Comparison of ENCODE assay signal across 15 cellular contexts in genomic region chr1:194466706-194467105, GRCh38.
DNase-seq lines count a peak whose midpoint lies in the region; ATAC-seq, FAIRE-seq and TF ChIP-seq lines count a peak whose summit lies in the region.
"Had no signal": no experiment of that assay in that cellular context is flagged by ENCODE, and none has a peak within 500 bp of the region (broad histone marks: within the 10 kb centered on the region; RNA-seq: fewer than 3 reads in every experiment).

No MANE protein-coding gene starts in this region.

- no peaks in the 10 kb centered on the region for H3K9me2 ChIP-seq in GM23338 (ENCODE audit: insufficient read depth)
- no peaks in the 10 kb centered on the region for H3K9me2 ChIP-seq in SK-N-SH

- H3K4me2 ChIP-seq in A549 (no peak overlapping the region), GM23338 (no peak overlapping the region), SK-N-SH (no peak overlapping the region)

- H3K4me3 ChIP-seq in A549 (no peak overlapping the region), GM23338 (no peak overlapping the region), SK-N-SH (ENCODE audit: low read depth in 2 of 2, low read length in 1 of 2) (no peak overlapping the region), heart right ventricle (no peak overlapping the region), psoas muscle (no peak overlapping the region)
- H3K4me3 ChIP-seq in effector memory CD4-positive, alpha-beta T cell (ENCODE audit: insufficient read depth, low read depth, low read length, poor library complexity, severe bottlenecking) = no peak overlapping the region
- H3K4me3 ChIP-seq: K562, SK-N-MC had no signal

- H3K36me3 ChIP-seq in GM23338 (ENCODE audit: insufficient read depth) (no peaks in the 10 kb centered on the region), SK-N-SH (replicated peaks in 1 of 2; ENCODE audit: control insufficient read depth in 1 of 2, insufficient read depth in 2 of 2, low read length in 1 of 2) (no peaks in the 10 kb centered on the region), heart right ventricle (no peaks in the 10 kb centered on the region), psoas muscle (ENCODE audit: insufficient read depth in 1 of 2, low read depth in 1 of 2) (no peaks in the 10 kb centered on the region)
- no peaks in the 10 kb centered on the region for H3K36me3 ChIP-seq in effector memory CD4-positive, alpha-beta T cell (ENCODE audit: control insufficient read depth, insufficient read depth, low read length)

- no peaks in the 10 kb centered on the region for H3F3A ChIP-seq in GM23338 (replicated peaks; ENCODE audit: low read depth)
- no peaks in the 10 kb centered on the region for H3F3A ChIP-seq in SK-N-SH (replicated peaks; ENCODE audit: insufficient read depth)

- CTCF ChIA-PET in A549 (lab: Yijun Ruan, JAX) = no interaction called here
- CTCF ChIA-PET in SK-N-SH (lab: Yijun Ruan, JAX) = no interaction called here

- WGBS in A549 (ENCODE audit: missing lambda C conversion rate) = 32% methylated on average over 4 of the region's 4 CpGs
- WGBS in SK-N-SH (ENCODE audit: low lambda C conversion rate) = 8% methylated on average over 4 of the region's 4 CpGs
- WGBS in heart right ventricle, 2 donors = 19 to 27% methylated on average over 4 of the region's 4 CpGs
- WGBS in psoas muscle, 3 donors = 42 to 51% (median 45%) methylated on average over 4 of the region's 4 CpGs

- no peak overlapping the region for H3K9ac ChIP-seq in SK-N-SH

- no peaks in the 10 kb centered on the region for H3K4me1 Mint-ChIP-seq in GM23338
- H3K4me1 Mint-ChIP-seq: CD4-positive, CD25-positive, alpha-beta regulatory T cell had no signal

- H3K9me3 Mint-ChIP-seq in GM23338 = no peaks in the 10 kb centered on the region
- H3K9me3 Mint-ChIP-seq: CD4-positive, CD25-positive, alpha-beta regulatory T cell; mesothelial cell of epicardium had no signal

- H3K27ac ChIP-seq in A549 = no peak overlapping the region
- no peak overlapping the region for H3K27ac ChIP-seq in GM23338 (ENCODE audit: low read depth)
- no peak overlapping the region for H3K27ac ChIP-seq in SK-N-SH (ENCODE audit: low read depth in 2 of 2, low read length in 1 of 2)
- no peak overlapping the region for H3K27ac ChIP-seq in heart right ventricle
- H3K27ac ChIP-seq in effector memory CD4-positive, alpha-beta T cell (ENCODE audit: insufficient read depth, low read length, poor library complexity, severe bottlenecking) = no peak overlapping the region
- no peak overlapping the region for H3K27ac ChIP-seq in psoas muscle
- H3K27ac ChIP-seq: SK-N-MC had no signal

- DNase-seq in A549 (ENCODE audit: low read depth in 1 of 2, low spot score in 1 of 2) (no peak), GM23338 (ENCODE audit: low spot score) (peak; percentile 39), SK-N-SH (no peak), heart right ventricle (no peak), NCI-H1694 treated with DMSO at 0.1 percent for 48 hours (lab: John Stamatoyannopoulos, UW) (no peak), psoas muscle (no peak)
- no peak for DNase-seq in effector memory CD4-positive, alpha-beta T cell
- DNase-seq: activated CD4-positive, alpha-beta T cell treated with anti-CD3 and anti-CD28 coated beads, Interleukin-2, amount 50 U/mL, for 1 hour; activated naive CD4-positive, alpha-beta T cell treated with Interleukin-2 at 50 U/mL for 16 hours; CD4-positive, CD25-positive, alpha-beta regulatory T cell; NCI-H345 had no signal

- no peak for FAIRE-seq in A549 (lab: Jason Lieb, UNC)
- FAIRE-seq: K562 had no signal

- intact Hi-C loops in heart right ventricle (cut with DNase I) = no loop called here
- intact Hi-C loops in psoas muscle (cut with DNase I) = no loop called here

- no peak for TF ChIP-seq POLR2A in A549 (IDR thresholded peaks at IDR 0.05; ENCODE audit: low read length)

- no peak overlapping the region for H3K4me3 Mint-ChIP-seq in GM23338
- H3K4me3 Mint-ChIP-seq: CD4-positive, CD25-positive, alpha-beta regulatory T cell; mesothelial cell of epicardium had no signal

- no peaks in the 10 kb centered on the region for H3K27me3 ChIP-seq in GM23338 (ENCODE audit: insufficient read depth)
- H3K27me3 ChIP-seq in SK-N-SH (ENCODE audit: insufficient read depth) = no peaks in the 10 kb centered on the region
- no peaks in the 10 kb centered on the region for H3K27me3 ChIP-seq in heart right ventricle
- no peaks in the 10 kb centered on the region for H3K27me3 ChIP-seq in effector memory CD4-positive, alpha-beta T cell (replicated peaks; ENCODE audit: control insufficient read depth, insufficient read depth, low read length, poor library complexity, severe bottlenecking)
- H3K27me3 ChIP-seq in psoas muscle (ENCODE audit: insufficient read depth in 3 of 3, low read length in 2 of 3) = no peaks in the 10 kb centered on the region

- no peaks in the 10 kb centered on the region for H3K4me1 ChIP-seq in A549
- H3K4me1 ChIP-seq in GM23338 (ENCODE audit: insufficient read depth) = no peaks in the 10 kb centered on the region
- H3K4me1 ChIP-seq in SK-N-SH (ENCODE audit: control insufficient read depth in 1 of 2, insufficient read depth in 2 of 2, low read depth in 1 of 2, low read length in 1 of 2) = no peaks in the 10 kb centered on the region; a peak in 1 of 4 replicates
- H3K4me1 ChIP-seq in heart right ventricle = no peaks in the 10 kb centered on the region
- H3K4me1 ChIP-seq in effector memory CD4-positive, alpha-beta T cell (ENCODE audit: control insufficient read depth, insufficient read depth, low read length, poor library complexity, severe bottlenecking) = no peaks in the 10 kb centered on the region
- H3K4me1 ChIP-seq in psoas muscle = no peaks in the 10 kb centered on the region

- H3K27me3 Mint-ChIP-seq in GM23338 (ENCODE audit: insufficient read depth, low read depth, poor library complexity) = no peaks in the 10 kb centered on the region

- peak; percentile 13 to 30; a peak in 1 of 5 replicates for TF ChIP-seq RAD21 in A549 (conservative IDR thresholded peaks at IDR 0.05 in 1 of 2, IDR thresholded peaks at IDR 0.05 in 1 of 2)
- peak; percentile 47 for TF ChIP-seq RAD21 in SK-N-SH (IDR thresholded peaks at IDR 0.05; ENCODE audit: low read length)

- H4K20me1 ChIP-seq in GM23338 (replicated peaks; ENCODE audit: insufficient read depth) (no peaks in the 10 kb centered on the region), SK-N-SH (ENCODE audit: insufficient read depth) (no peaks in the 10 kb centered on the region)

- H3K79me2 ChIP-seq in GM23338 (replicated peaks; ENCODE audit: insufficient read depth) = no peaks in the 10 kb centered on the region
- no peaks in the 10 kb centered on the region for H3K79me2 ChIP-seq in SK-N-SH (ENCODE audit: insufficient read depth)

- TF ChIP-seq CTCF in A549 (IDR thresholded peaks at IDR 0.05) (no peak; the same call in 2 of the 3 replicates), GM23338 (conservative IDR thresholded peaks at IDR 0.05; ENCODE audit: low read depth in 2 of 2) (peak; percentile 49 to 57), SK-N-SH (IDR thresholded peaks at IDR 0.05) (peak; percentile 49), heart right ventricle (IDR thresholded peaks at IDR 0.05) (peak in 6 of 9 donors; percentile 13 to 50 (median 33)), psoas muscle (IDR thresholded peaks at IDR 0.05) (no peak)

- no peaks in the 10 kb centered on the region for H3K36me3 Mint-ChIP-seq in GM23338 (ENCODE audit: low read depth)
- H3K36me3 Mint-ChIP-seq: CD4-positive, CD25-positive, alpha-beta regulatory T cell; mesothelial cell of epicardium had no signal

- H3K27ac Mint-ChIP-seq in GM23338 = no peak overlapping the region
- H3K27ac Mint-ChIP-seq: CD4-positive, CD25-positive, alpha-beta regulatory T cell; mesothelial cell of epicardium had no signal

- no peak for TF ChIP-seq EP300 in A549 (IDR thresholded peaks at IDR 0.05)
- no peak for TF ChIP-seq EP300 in SK-N-SH (IDR thresholded peaks at IDR 0.05; ENCODE audit: borderline replicate concordance in 1 of 2, low read depth in 1 of 2, low read length in 1 of 2)

- H3K9me3 ChIP-seq in A549 (no peaks in the 10 kb centered on the region), SK-N-SH (no peaks in the 10 kb centered on the region; the same call in 1 of the 2 replicates), heart right ventricle (no peaks in the 10 kb centered on the region), psoas muscle (no peaks in the 10 kb centered on the region)
- H3K9me3 ChIP-seq in effector memory CD4-positive, alpha-beta T cell (ENCODE audit: control insufficient read depth, low read length) = no peaks in the 10 kb centered on the region

- H2AFZ ChIP-seq in GM23338 (no peak overlapping the region), SK-N-SH (ENCODE audit: low read depth) (no peak overlapping the region)

- 0 out of 6 replicates have a peak, but pooled peaks of 1 of the 2 experiments have one; percentile 36 for ATAC-seq in A549
- peak; percentile 40; the same call in 1 of the 3 replicates for ATAC-seq in GM23338
- ATAC-seq in heart right ventricle = peak in 1 of 8 donors; percentile 70
- ATAC-seq in psoas muscle = no peak
- ATAC-seq in HG02763 (IDR thresholded peaks at IDR 0.05; ENCODE audit: unreplicated experiment) = no peak
- ATAC-seq: K562 had no signal

- POLR2A ChIA-PET in A549 (lab: Yijun Ruan, JAX) (no interaction called here), SK-N-SH (lab: Yijun Ruan, JAX) (no interaction called here)

TF ChIP-seq in A549, 52 proteins besides CTCF, POLR2A, EP300 and RAD21 (continues in another document):
- TF ChIP-seq NR3C1 (IDR thresholded peaks at IDR 0.05) = no peak

TF ChIP-seq in GM23338, 12 proteins besides CTCF, POLR2A, EP300 and RAD21 (continues in another document):
- TF ChIP-seq POLR2AphosphoS5 (IDR thresholded peaks at IDR 0.05; ENCODE audit: low read depth) (no peak), ZNF331 (CRISPR knock-in tag; IDR thresholded peaks at IDR 0.05; ENCODE audit: low read depth) (no peak), CREB1 (CRISPR knock-in tag; IDR thresholded peaks at IDR 0.05; ENCODE audit: low read depth) (no peak), EZH2 (IDR thresholded peaks at IDR 0.05; ENCODE audit: low read depth, unreplicated experiment) (no peak), NANOG (IDR thresholded peaks at IDR 0.05; ENCODE audit: borderline replicate concordance) (no peak)

TF ChIP-seq in SK-N-SH, 30 proteins besides CTCF, POLR2A, EP300 and RAD21:
- TF ChIP-seq SMC3 (IDR thresholded peaks at IDR 0.05; ENCODE audit: low read depth, low read length) (peak; percentile 33; the same call in 1 of the 2 replicates), NRF1 (IDR thresholded peaks at IDR 0.05; ENCODE audit: low read depth, low read length) (no peak)

Comparison
In these comparisons a context has a peak if more than half of its experiments do, and no peak if none do; other contexts are left out.
1. CTCF ChIP-seq: peak in GM23338 (2 of 2), SK-N-SH (single experiment) and heart right ventricle (6 of 9); none in A549 (single experiment) and psoas muscle (single experiment).
2. Of the 12 proteins assayed by ChIP-seq in both A549 and SK-N-SH: peak only in A549: none; only in SK-N-SH: CTCF and SMC3; in both: RAD21; in neither: 9.